8 cellular contexts compared by ENCODE assay signal in genomic region chr4:100095729-100096595, GRCh38.
DNase-seq lines count a peak whose midpoint lies in the region; ATAC-seq and TF ChIP-seq lines count a peak whose summit lies in the region.

No MANE protein-coding gene starts in this region.

- H3K36me3 ChIP-seq in mammary epithelial cell (ENCODE audit: insufficient read depth, low read length) = no peaks in the 10 kb centered on the region

- no TSS peak for BruUV-seq in mammary epithelial cell (replicated peaks; lab: Mats Ljungman, UMichigan)

- no peaks in the 10 kb centered on the region for H4K20me1 ChIP-seq in mammary epithelial cell (ENCODE audit: insufficient read depth, low read length)

- TF ChIP-seq CTCF in GM13977 (IDR thresholded peaks at IDR 0.05; ENCODE audit: extremely low read depth, insufficient read depth, missing control alignments) (peak; percentile 71), VCaP (conservative IDR thresholded peaks at IDR 0.05) (peak; percentile 85), mammary epithelial cell (conservative IDR thresholded peaks at IDR 0.05 in 1 of 2, IDR thresholded peaks at IDR 0.05 in 1 of 2; ENCODE audit: extremely low read depth in 1 of 2, insufficient read depth in 1 of 2, low read depth in 1 of 2, low read length in 2 of 2) (peak; percentile 91)

- H3K4me3 ChIP-seq in mammary epithelial cell (replicated peaks in 1 of 3; ENCODE audit: insufficient read depth in 1 of 3, low read depth in 2 of 3, low read length in 3 of 3) = no peak overlapping the region

- dilution Hi-C loops in mammary epithelial cell (cut with HindIII; ENCODE audit: low sequenced_read_pairs) = no loop called here

- ATAC-seq in HG02852 (IDR thresholded peaks at IDR 0.05; ENCODE audit: unreplicated experiment) = peak; percentile 94

- H3K4me1 ChIP-seq in mammary epithelial cell (ENCODE audit: insufficient read depth, low read length) = peaks cover 4% of the 10 kb centered on the region

- H3K9me3 ChIP-seq in mammary epithelial cell (replicated peaks; ENCODE audit: insufficient read depth, low read length) = no peaks in the 10 kb centered on the region

- peak overlapping the region; percentile 30 for H2AFZ ChIP-seq in mammary epithelial cell (ENCODE audit: low read depth, low read length)

- no peak overlapping the region for H3K27ac ChIP-seq in VCaP
- H3K27ac ChIP-seq in mammary epithelial cell (ENCODE audit: insufficient read depth, low read depth, low read length) = no peak overlapping the region

- 16% methylated on average over 7 of the region's 7 CpGs for WGBS in mammary epithelial cell (ENCODE audit: low coverage, missing lambda C conversion rate)

- peak; percentile 53 for DNase-seq in A172 (ENCODE audit: low spot score)
- DNase-seq in GM13977 (ENCODE audit: low spot score) = peak; percentile 36
- DNase-seq in NCI-H1694 treated with DMSO at 0.1 percent for 48 hours (lab: John Stamatoyannopoulos, UW) = peak; percentile 22
- peak; percentile 80 for DNase-seq in mammary epithelial cell
- DNase-seq in kidney tubule cell (ENCODE audit: low spot score) = peak; percentile 85
- DNase-seq in stimulated activated CD4-positive, alpha-beta T cell treated with anti-CD3 and anti-CD28 coated beads, Interleukin-4, amount 100 ng/mL, for 24 hours = peak; percentile 61

- H3K79me2 ChIP-seq in mammary epithelial cell (ENCODE audit: insufficient read depth, low read length) = no peaks in the 10 kb centered on the region

- CTCF ChIA-PET in mammary epithelial cell (lab: Charles Lee; ENCODE audit: low non-redundant PET) = interaction anchor here (0.9 kb wide), 1 partner anchor 98 kb away, joined by 3 read pairs; no protein-coding TSS in a partner anchor

- intact Hi-C loops in mammary epithelial cell (cut with micrococcal nuclease) = loop anchor here (5.0 kb wide), 1 partner anchor 1251 kb away; the partner anchor contains the start of gene PPP3CA

- H3K4me2 ChIP-seq in mammary epithelial cell (ENCODE audit: insufficient read depth, low read depth, low read length) = peak overlapping the region; percentile 4

- in situ Hi-C loops in GM13977 (cut with MboI; ENCODE audit: low pct_unique_long_range_greater_than_20kb, low sequenced_read_pairs, unreplicated experiment) = no loop called here
- in situ Hi-C loops in mammary epithelial cell (cut with MboI; ENCODE audit: low sequenced_read_pairs in 2 of 2) = no loop called here

- H3K27me3 ChIP-seq in mammary epithelial cell (ENCODE audit: insufficient read depth, low read length) = no peaks in the 10 kb centered on the region

- H3K9ac ChIP-seq in mammary epithelial cell (ENCODE audit: insufficient read depth, low read length) = no peak overlapping the region

Comparison
In these comparisons a context has a peak if more than half of its experiments do, and no peak if none do; other contexts are left out.
1. DNase-seq: peak in every context shown above with its lines; median percentile 85 in kidney tubule cell; 80 in mammary epithelial cell; 61 in stimulated activated CD4-positive, alpha-beta T cell treated with anti-CD3 and anti-CD28 coated beads, Interleukin-4, amount 100 ng/mL, for 24 hours; 53 in A172; 36 in GM13977; 22 in NCI-H1694 treated with DMSO at 0.1 percent for 48 hours.